8 cellular contexts compared by ENCODE assay signal in genomic region chr19:37334179-37335071, GRCh38. TPM values are rescaled to one million over a fixed set of nuclear protein-coding genes. Genes with fewer than 3 reads are reported as not detected.
A peak's percentile ranks its signal among the peaks of the same experiment; 100 is the strongest.
DNase-seq lines count a peak whose midpoint lies in the region; ATAC-seq, FAIRE-seq and TF ChIP-seq lines count a peak whose summit lies in the region.

No MANE protein-coding gene starts in this region.

- H3K27ac ChIP-seq in iPS-20b (ENCODE audit: low read length) (no peak overlapping the region), skeletal muscle tissue (ENCODE audit: low read depth, low read length) (peak overlapping the region; percentile 83)

- H3K9me3 ChIP-seq in iPS-20b (ENCODE audit: insufficient read depth, low read depth, low read length) (no peaks in the 10 kb centered on the region; the same call in 1 of the 2 replicates), skeletal muscle tissue (ENCODE audit: control insufficient read depth in 3 of 3, low read length in 3 of 3) (no peaks in the 10 kb centered on the region)

- H3K27me3 Mint-ChIP-seq in WTC11 (ENCODE audit: low read depth) = no peaks in the 10 kb centered on the region

- no peak for TF ChIP-seq CTCF in WTC11 (IDR thresholded peaks at IDR 0.05)
- TF ChIP-seq CTCF in bronchial epithelial cell (IDR thresholded peaks at IDR 0.05; ENCODE audit: insufficient read depth, low read length, severe bottlenecking) = no peak

- H3K4me3 ChIP-seq in bronchial epithelial cell (ENCODE audit: low read depth, low read length) (peak overlapping the region; percentile 57), iPS-20b (ENCODE audit: low read length) (peak overlapping the region; percentile 87; the same call in 1 of the 2 replicates), skeletal muscle tissue (ENCODE audit: low read length in 3 of 3) (peak overlapping the region; percentile 98 to 100 (median 99))

- POLR2A ChIA-PET in WTC11 (lab: Charles Lee) = interaction anchor here (0.6 to 1.5 kb wide), 7 partner anchors 9 to 260 kb away, joined by 3 to 9 read pairs (median 5); partner anchors contain the start of genes ZNF527, ZNF540, ZNF569 and ZNF570

- H3K4me3 Mint-ChIP-seq in WTC11 = peak overlapping the region; percentile 92

- H3K27me3 ChIP-seq in bronchial epithelial cell (ENCODE audit: control insufficient read depth, insufficient read depth, low read length) (no peaks in the 10 kb centered on the region), iPS-20b (ENCODE audit: insufficient read depth, low read length) (no peaks in the 10 kb centered on the region), skeletal muscle tissue (ENCODE audit: control insufficient read depth in 3 of 3, insufficient read depth in 3 of 3, low read length in 3 of 3) (no peaks in the 10 kb centered on the region)

- no peaks in the 10 kb centered on the region for H3K9me3 Mint-ChIP-seq in WTC11

- DNase-seq in CD1c-positive myeloid dendritic cell (ENCODE audit: extremely low spot score) (peak; percentile 86), NCI-H1092 treated with DMSO at 0.1 percent for 48 hours (lab: John Stamatoyannopoulos, UW) (peak; percentile 81), WTC11 (ENCODE audit: low spot score) (peak; percentile 91), bronchial epithelial cell (ENCODE audit: low read depth) (peak; percentile 85)

- CTCF ChIA-PET in WTC11 (lab: Charles Lee) = interaction anchor here (0.6 to 1.4 kb wide), 8 partner anchors 15 to 385 kb away, joined by 3 to 6 read pairs (median 4); partner anchors contain the start of genes ZNF527 and ZNF607

- ATAC-seq in GM21526 (IDR thresholded peaks at IDR 0.05; ENCODE audit: low FRiP score, unreplicated experiment) (peak; percentile 79), WTC11 (peak; percentile 90), HG02884 (IDR thresholded peaks at IDR 0.05; ENCODE audit: unreplicated experiment) (no peak)

- FAIRE-seq in bronchial epithelial cell (lab: Jason Lieb, UNC) = no peak

- no peaks in the 10 kb centered on the region for H3K4me1 ChIP-seq in iPS-20b (ENCODE audit: insufficient read depth, low read length)
- peaks cover 10 to 25% (median 23%) of the 10 kb centered on the region in 3 donors for H3K4me1 ChIP-seq in skeletal muscle tissue (ENCODE audit: control insufficient read depth in 3 of 3, insufficient read depth in 3 of 3, low read length in 3 of 3)

- H3K36me3 ChIP-seq in bronchial epithelial cell (ENCODE audit: control insufficient read depth, insufficient read depth, low read length) (no peaks in the 10 kb centered on the region), iPS-20b (ENCODE audit: insufficient read depth, low read depth, low read length) (peaks cover 27% of the 10 kb centered on the region), skeletal muscle tissue (ENCODE audit: control insufficient read depth in 3 of 3, insufficient read depth in 3 of 3, low read length in 3 of 3) (peaks cover 4 to 13% (median 6%) of the 10 kb centered on the region in 3 donors)

- peaks cover 33% of the 10 kb centered on the region for H3K36me3 Mint-ChIP-seq in WTC11

- H3K9ac ChIP-seq in iPS-20b (ENCODE audit: low read depth, low read length) = peak overlapping the region; percentile 93; the same call in 1 of the 2 replicates
- peak overlapping the region; percentile 93 to 99 (median 98) for H3K9ac ChIP-seq in skeletal muscle tissue (ENCODE audit: low read depth in 1 of 3, low read length in 3 of 3)

- H3K27ac Mint-ChIP-seq in WTC11 = peak overlapping the region; percentile 95

- H3K4me1 Mint-ChIP-seq in WTC11 = peaks cover 36% of the 10 kb centered on the region

TF ChIP-seq in WTC11, 78 proteins besides CTCF, POLR2A, EP300 and RAD21 (continues in another document):
- TF ChIP-seq JUN (CRISPR knock-in tag; IDR thresholded peaks at IDR 0.05) (no peak), CREM (CRISPR knock-in tag; IDR thresholded peaks at IDR 0.05) (peak; percentile 84; the same call in 1 of the 2 replicates), ARID4B (CRISPR knock-in tag; IDR thresholded peaks at IDR 0.05; ENCODE audit: borderline replicate concordance) (peak; percentile 57; the same call in 1 of the 2 replicates), MXD4 (CRISPR knock-in tag; IDR thresholded peaks at IDR 0.05; ENCODE audit: borderline replicate concordance) (no peak), SP1 (CRISPR knock-in tag; conservative IDR thresholded peaks at IDR 0.05) (0 out of 2 replicates have a peak, but pooled peaks have one; percentile 20), HMGXB4 (CRISPR knock-in tag; IDR thresholded peaks at IDR 0.05) (0 out of 2 replicates have a peak, but pooled peaks have one; percentile 11), IRF2 (CRISPR knock-in tag; IDR thresholded peaks at IDR 0.05; ENCODE audit: borderline replicate concordance, low read depth) (no peak), ZNF532 (CRISPR knock-in tag; IDR thresholded peaks at IDR 0.05; ENCODE audit: borderline replicate concordance) (no peak)

RNA-seq across cellular contexts. Expression of gene ZNF527, which starts 36.5 kb away (rescaled TPM):
- 3.3 to 3.9 TPM (median 3.3 TPM) in 3 replicates for total RNA-seq in WTC11 (2021)
- 3.7 and 3.8 TPM in 2 replicates for total RNA-seq in bronchial epithelial cell
- total RNA-seq in skeletal muscle tissue = 5.2 TPM
